13 cellular contexts compared by ENCODE assay signal in genomic region chr15:41024141-41024540, GRCh38.
DNase-seq lines count a peak whose midpoint lies in the region; ATAC-seq and TF ChIP-seq lines count a peak whose summit lies in the region.
"Had no signal": no experiment of that assay in that cellular context is flagged by ENCODE, and none has a peak within 500 bp of the region (broad histone marks: within the 10 kb centered on the region; RNA-seq: fewer than 3 reads in every experiment).

No MANE protein-coding gene starts in this region.

- no peak overlapping the region for H3K4me3 ChIP-seq in cardiac fibroblast (replicated peaks in 1 of 2; ENCODE audit: low read depth in 2 of 2, low read length in 2 of 2)
- H3K4me3 ChIP-seq in lower lobe of right lung: no peak overlapping the region
- peak overlapping the region in 1 of 2 donors; percentile 41 for H3K4me3 ChIP-seq in stomach smooth muscle (ENCODE audit: low read length in 2 of 2)
- H3K4me3 ChIP-seq in right lobe of liver: no peak overlapping the region

- H3K9ac ChIP-seq in stomach smooth muscle (ENCODE audit: low read length in 2 of 2): peak overlapping the region in 1 of 2 donors; percentile 18
- H3K9ac ChIP-seq: KMS-11 had no signal

- no peaks in the 10 kb centered on the region for H3K9me3 ChIP-seq in lower lobe of right lung
- no peaks in the 10 kb centered on the region for H3K9me3 ChIP-seq in stomach smooth muscle (ENCODE audit: control insufficient read depth in 2 of 2, low read length in 2 of 2)
- H3K9me3 ChIP-seq in right lobe of liver: no peaks in the 10 kb centered on the region

- WGBS in right lobe of liver (ENCODE audit: insufficient coverage, low coverage, low lambda C conversion rate, missing lambda C conversion rate): 77% methylated on average over 4 of the region's 4 CpGs

- H3K27ac ChIP-seq in lower lobe of right lung (peak overlapping the region; percentile 50), stomach smooth muscle (ENCODE audit: low read length) (peak overlapping the region; percentile 56), right lobe of liver (no peak overlapping the region)
- H3K27ac ChIP-seq: KMS-11 had no signal

- ATAC-seq in lower lobe of right lung (peak; percentile 35 to 64), HG03025 (IDR thresholded peaks at IDR 0.05; ENCODE audit: low FRiP score, unreplicated experiment) (no peak), HG03457 (IDR thresholded peaks at IDR 0.05; ENCODE audit: unreplicated experiment) (no peak), right lobe of liver (no peak)

- peaks cover 59% of the 10 kb centered on the region for H3K36me3 ChIP-seq in lower lobe of right lung
- peaks cover 11 to 18% of the 10 kb centered on the region in 2 donors for H3K36me3 ChIP-seq in stomach smooth muscle (ENCODE audit: control insufficient read depth in 2 of 2, insufficient read depth in 2 of 2, low read length in 2 of 2)
- H3K36me3 ChIP-seq in right lobe of liver: peaks cover 0 to 56% (median 12%) of the 10 kb centered on the region in 4 donors

- DNase-seq in GM04504 (ENCODE audit: low read depth): peak; percentile 42
- DNase-seq in cardiac fibroblast (ENCODE audit: low read depth in 2 of 2): peak; percentile 81 to 90
- no peak for DNase-seq in lower lobe of right lung
- no peak for DNase-seq in NCI-H1417 treated with DMSO at 0.1 percent for 48 hours (lab: John Stamatoyannopoulos, UW)
- no peak for DNase-seq in right lobe of liver
- DNase-seq: Calu3; NCI-H2029; stimulated activated CD8-positive, alpha-beta memory T cell treated with anti-CD3 and anti-CD28 coated beads, Interleukin-4, amount 100 ng/mL, for 48 hours; T-helper 1 cell had no signal

- no peak for TF ChIP-seq POLR2A in right lobe of liver (IDR thresholded peaks at IDR 0.05)

- intact Hi-C loops in lower lobe of right lung (cut with DNase I): no loop called here
- intact Hi-C loops in right lobe of liver (cut with DNase I): no loop called here

- no peak for TF ChIP-seq CTCF in cardiac fibroblast (IDR thresholded peaks at IDR 0.05; ENCODE audit: low read depth, low read length)
- TF ChIP-seq CTCF in lower lobe of right lung (IDR thresholded peaks at IDR 0.05): no peak
- TF ChIP-seq CTCF in right lobe of liver (IDR thresholded peaks at IDR 0.05): no peak

- H3K4me1 ChIP-seq in lower lobe of right lung: peaks cover 33% of the 10 kb centered on the region
- H3K4me1 ChIP-seq in stomach smooth muscle (ENCODE audit: control insufficient read depth, insufficient read depth, low read length): peaks cover 8% of the 10 kb centered on the region
- H3K4me1 ChIP-seq in right lobe of liver: no peaks in the 10 kb centered on the region

- no peaks in the 10 kb centered on the region for H3K27me3 ChIP-seq in lower lobe of right lung (ENCODE audit: low read depth)
- H3K27me3 ChIP-seq in stomach smooth muscle (ENCODE audit: control insufficient read depth in 1 of 2, insufficient read depth in 2 of 2, low read length in 2 of 2): no peaks in the 10 kb centered on the region
- no peaks in the 10 kb centered on the region for H3K27me3 ChIP-seq in right lobe of liver

Comparison
In these comparisons a context has a peak if more than half of its experiments do, and no peak if none do; other contexts are left out.
1. DNase-seq: peak in GM04504 (single experiment) and cardiac fibroblast (2 of 2); none in lower lobe of right lung (single experiment), NCI-H1417 treated with DMSO at 0.1 percent for 48 hours (single experiment) and right lobe of liver (0 of 3).
2. ATAC-seq: peak in lower lobe of right lung (2 of 2); none in HG03025 (single experiment), HG03457 (single experiment) and right lobe of liver (0 of 4).
3. H3K27ac ChIP-seq: peak in lower lobe of right lung (single experiment) and stomach smooth muscle (single experiment); none in right lobe of liver (0 of 3).